1 cellular context compared by ENCODE assay signal in the genomic region with DNA sequence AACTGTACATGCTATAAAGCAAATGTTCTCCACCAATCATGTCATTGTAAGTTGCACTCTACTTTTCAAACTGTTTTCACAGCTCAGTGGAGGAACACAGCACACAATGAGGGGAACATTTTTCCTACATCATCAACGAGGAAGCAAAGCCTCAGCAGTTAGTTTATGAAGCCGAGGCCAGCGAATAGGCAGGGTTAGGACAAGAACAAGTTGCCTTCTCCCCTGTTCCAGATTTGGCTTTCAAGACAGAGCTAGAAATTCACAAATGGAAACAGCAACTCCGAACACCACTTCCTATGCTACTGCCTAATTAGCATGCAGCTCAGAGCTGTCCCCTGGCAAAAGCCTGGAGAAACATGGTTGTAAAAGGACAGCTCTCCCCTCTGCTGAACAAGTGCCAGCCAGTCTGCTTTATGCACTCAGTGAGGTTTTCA.
TF ChIP-seq lines count a peak whose summit lies in the region.

No MANE protein-coding gene starts in this region.

TF ChIP-seq in IMR-90, 13 proteins besides CTCF, POLR2A, EP300 and RAD21 (continued from another document):
- no peak for TF ChIP-seq MAFK (IDR thresholded peaks at IDR 0.05; ENCODE audit: low read depth, low read length)
